ENCODE assay signal across 1 cellular context in the genomic region with DNA sequence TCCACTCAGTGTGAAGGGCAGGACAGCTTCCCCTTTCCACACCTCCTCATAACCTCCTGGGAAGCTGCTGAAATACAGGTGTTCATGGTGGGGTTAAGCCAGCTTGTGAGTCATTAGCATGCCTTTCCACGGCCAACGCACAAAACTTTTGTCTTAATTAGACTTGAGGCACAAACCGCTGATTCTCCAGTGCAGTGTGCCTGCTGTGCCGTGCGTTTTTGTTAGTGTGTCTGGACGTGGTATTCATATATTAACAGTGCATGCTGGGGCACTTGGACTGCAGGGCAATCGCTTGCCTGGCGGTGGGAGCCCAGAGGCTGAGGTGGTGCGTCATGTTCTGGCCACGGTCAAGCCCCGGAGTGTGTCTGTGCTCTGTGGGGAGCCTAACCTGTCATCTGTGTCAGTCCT.
TF ChIP-seq lines count a peak whose summit lies in the region.

No MANE protein-coding gene starts in this region.

TF ChIP-seq in H1, 55 proteins besides CTCF, POLR2A, EP300 and RAD21 (continued from another document):
- TF ChIP-seq ASH2L (IDR thresholded peaks at IDR 0.05; ENCODE audit: low read length) = no peak
- no peak for TF ChIP-seq POLR2AphosphoS5 (IDR thresholded peaks at IDR 0.05; ENCODE audit: low read depth, low read length)
- TF ChIP-seq SP1 (IDR thresholded peaks at IDR 0.05; ENCODE audit: low read depth, low read length) = no peak
- no peak for TF ChIP-seq SAP30 (IDR thresholded peaks at IDR 0.05; ENCODE audit: insufficient read depth, insufficient replicate concordance, low read length)
- no peak for TF ChIP-seq TCF12 (IDR thresholded peaks at IDR 0.05; ENCODE audit: low read depth, low read length)
- TF ChIP-seq MAFK (IDR thresholded peaks at IDR 0.05; ENCODE audit: low read depth, low read length) = no peak
